ENCODE assay signal across 29 cellular contexts in the genomic region with DNA sequence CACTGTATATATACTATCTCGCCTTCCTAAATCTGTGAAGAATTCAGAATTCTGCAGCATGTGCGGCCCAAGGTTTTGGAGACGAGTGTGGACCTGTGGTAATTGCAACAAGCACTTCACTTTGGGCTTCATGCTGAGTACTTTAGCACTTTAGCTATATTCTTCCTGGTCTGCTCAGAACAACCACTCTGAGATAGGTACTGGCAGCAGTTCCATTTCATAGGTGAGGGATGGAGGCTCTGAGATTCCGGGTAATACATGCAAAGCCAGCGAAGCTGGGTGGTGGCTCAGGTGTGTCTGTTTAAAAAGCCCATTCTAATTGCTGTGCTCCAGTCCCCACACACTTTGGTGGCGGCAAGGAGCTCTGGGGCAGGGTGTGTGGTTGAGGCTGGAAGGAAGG. TPM values are rescaled to one million over a fixed set of nuclear protein-coding genes. Genes with fewer than 3 reads are reported as not detected.
"Had no signal": no experiment of that assay in that cellular context is flagged by ENCODE, and none has a peak within 500 bp of the region (broad histone marks: within the 10 kb centered on the region; RNA-seq: fewer than 3 reads in every experiment).

No MANE protein-coding gene starts in this region.

- ATAC-seq: heart right ventricle; left cardiac atrium; left lobe of liver; naive thymus-derived CD8-positive, alpha-beta T cell; pancreas; right cardiac atrium; sciatic nerve; stimulated activated effector memory CD8-positive, alpha-beta T cell treated with anti-CD3 and anti-CD28 coated beads, Interleukin-12 subunit alpha, Interleukin-12 subunit beta, amount 100 ng/mL, for 72 hours had no signal

- DNase-seq: heart right ventricle; islet precursor cell; kidney glomerular epithelial cell; left cardiac atrium; mammary epithelial cell; mesenchymal stem cell; naive thymus-derived CD8-positive, alpha-beta T cell; nucleus accumbens; pancreas; posterior cingulate gyrus; retina; right cardiac atrium; small intestine; spleen; stimulated activated CD4-positive, alpha-beta T cell treated with anti-CD3 and anti-CD28 coated beads, Interleukin-4, amount 100 ng/mL, for 24 hours; stimulated activated naive CD4-positive, alpha-beta T cell; tibial artery; trophoblast cell; uterus had no signal

- H3K4me3 ChIP-seq: heart right ventricle, hepatocyte, pancreas, prostate gland, spleen, suprapubic skin, thoracic aorta, tibial artery, uterus had no signal

- H3K27ac ChIP-seq: heart right ventricle, hepatocyte, pancreas, prostate gland, spleen, suprapubic skin, thoracic aorta, tibial artery, uterus had no signal

- H3K9me3 ChIP-seq: heart right ventricle, pancreas, prostate gland, spleen, suprapubic skin, thoracic aorta, tibial artery, uterus had no signal

- H3K27me3 ChIP-seq: hepatocyte, pancreas, spleen, suprapubic skin, tibial artery, uterus had no signal

- H3K4me1 ChIP-seq: pancreas, prostate gland, tibial artery had no signal

- H3K36me3 ChIP-seq: heart right ventricle, pancreas, prostate gland, spleen, suprapubic skin, thoracic aorta, tibial artery, uterus had no signal

RNA-seq across cellular contexts. Expression of a gene that starts 6.4 kb away (rescaled TPM):
- total RNA-seq: heart right ventricle; left cardiac atrium; naive thymus-derived CD8-positive, alpha-beta T cell; neural crest cell; osteoblast; right cardiac atrium; sciatic nerve; subcutaneous adipose tissue; thoracic aorta; uterus had no signal
- polyA plus RNA-seq: heart right ventricle; mammary epithelial cell; naive thymus-derived CD8-positive, alpha-beta T cell; right cardiac atrium; small intestine had no signal
